In the genomic region with DNA sequence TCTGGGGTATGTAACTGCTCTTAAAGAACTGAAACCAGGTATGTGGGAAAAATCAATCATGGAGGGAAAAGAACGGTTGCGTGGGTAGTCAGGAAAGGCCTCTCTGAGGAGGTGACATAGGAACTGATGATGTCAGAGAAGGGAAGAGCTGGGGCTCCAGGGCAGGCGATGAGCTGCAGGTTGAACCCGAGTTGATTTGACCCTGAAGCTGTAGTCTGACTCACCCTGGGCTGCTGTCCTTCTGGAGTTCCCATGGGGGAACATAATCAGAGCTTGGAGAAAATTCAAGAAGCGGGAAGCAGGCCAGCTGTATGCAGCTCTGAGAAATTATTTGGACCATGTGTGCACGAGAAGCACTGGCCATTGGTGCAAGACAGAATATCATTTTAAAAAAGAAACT, we compare ENCODE assay signal across 19 cellular contexts. TPM values are rescaled to one million over a fixed set of nuclear protein-coding genes. Genes with fewer than 3 reads are reported as not detected.
DNase-seq lines count a peak whose midpoint lies in the region; ATAC-seq, FAIRE-seq and TF ChIP-seq lines count a peak whose summit lies in the region.
"Had no signal": no experiment of that assay in that cellular context is flagged by ENCODE, and none has a peak within 500 bp of the region (broad histone marks: within the 10 kb centered on the region; RNA-seq: fewer than 3 reads in every experiment).

No MANE protein-coding gene starts in this region.

- no peak for FAIRE-seq in pancreas (lab: Jason Lieb, UNC)
- FAIRE-seq: G401.6, GM12892, islet of Langerhans had no signal

- H3K27me3 ChIP-seq in MG63 (peaks cover 3% of the 10 kb centered on the region; the same call in 1 of the 2 replicates), pancreas (no peaks in the 10 kb centered on the region), HAP-1 (ENCODE audit: low read depth) (no peaks in the 10 kb centered on the region)

- peak in 3 of 4 donors; percentile 34 to 57 (median 37) for ATAC-seq in pancreas
- ATAC-seq: stimulated activated naive CD8-positive, alpha-beta T cell treated with anti-CD3 and anti-CD28 coated beads, Interleukin-15, amount 100 ng/mL, for 72 hours had no signal

- no peaks in the 10 kb centered on the region for H3K36me3 ChIP-seq in MG63
- no peaks in the 10 kb centered on the region for H3K36me3 ChIP-seq in pancreas
- H3K36me3 ChIP-seq in HAP-1 (replicated peaks), result no peaks in the 10 kb centered on the region

- H3K4me1 ChIP-seq in pancreas (no peaks in the 10 kb centered on the region), HAP-1 (no peaks in the 10 kb centered on the region)

- intact Hi-C loops in pancreas (cut with DNase I), result no loop called here

- H3K9me3 ChIP-seq in MG63 (0 out of 2 replicates have a peak, but pooled peaks cover 3% of the 10 kb centered on the region), pancreas (no peaks in the 10 kb centered on the region), HAP-1 (no peaks in the 10 kb centered on the region)

- H3K27ac ChIP-seq in pancreas (no peak overlapping the region), coronary artery (no peak overlapping the region)

- DNase-seq in AG20443 (ENCODE audit: low spot score), result peak; percentile 71
- peak; percentile 78 for DNase-seq in MG63
- DNase-seq in fibroblast of the conjunctiva (ENCODE audit: low read depth), result peak; percentile 90
- peak in 1 of 6 donors; percentile 4 for DNase-seq in pancreas
- no peak for DNase-seq in DMS79 (lab: John Stamatoyannopoulos, UW)
- no peak for DNase-seq in DMS79 treated with DMSO at 0.1 percent for 48 hours (lab: John Stamatoyannopoulos, UW)
- no peak for DNase-seq in coronary artery (ENCODE audit: low spot score)
- DNase-seq in HAP-1 (ENCODE audit: low spot score in 2 of 2), result no peak
- DNase-seq: activated effector memory CD4-positive, alpha-beta T cell treated with Interleukin-2 at 50 U/mL for 16 hours; glutamatergic neuron; NCI-H524 treated with DMSO at 0.1 percent for 48 hours; stimulated activated CD4-positive, alpha-beta T cell treated with anti-CD3 and anti-CD28 coated beads, Interleukin-15, amount 100 ng/mL, for 24 hours; stimulated activated naive CD8-positive, alpha-beta T cell treated with anti-CD3 and anti-CD28 coated beads, Interleukin-15, amount 100 ng/mL, for 72 hours; T-helper 9 cell had no signal

- H3K4me3 ChIP-seq in MG63 (no peak overlapping the region), pancreas (no peak overlapping the region), coronary artery (no peak overlapping the region), HAP-1 (no peak overlapping the region)

- whole genome bisulfite sequencing in pancreas, 2 donors, result 54 to 59% methylated on average over 6 of the region's 6 CpGs

- TF ChIP-seq CTCF in pancreas (IDR thresholded peaks at IDR 0.05), result no peak
- TF ChIP-seq CTCF in coronary artery (IDR thresholded peaks at IDR 0.05), result no peak

- in situ Hi-C loops in HAP-1 (cut with MboI; ENCODE audit: low sequenced_read_pairs), result no loop called here

RNA-seq across cellular contexts. Expression of a gene that starts 16.7 kb away (rescaled TPM):
- not detected in 2 replicates for total RNA-seq in MG63 (2014; rRNA removed; shearing (Covaris generic); ENCODE audit: low replicate concordance)
- total RNA-seq in pancreas, result under 1 TPM in 2 of 6 donors, not detected in 4; 0.09 to 0.25 TPM
- under 1 TPM in 1 of 2 donors, not detected in 1; 0.52 TPM for polyA plus RNA-seq in pancreas
- total RNA-seq: OCI-LY7, SK-MEL-5 had no signal

Comparison
In these comparisons a context has a peak if more than half of its experiments do, and no peak if none do; other contexts are left out.
1. DNase-seq: peak in AG20443 (single experiment), MG63 (single experiment) and fibroblast of the conjunctiva (single experiment); none in DMS79 (single experiment), DMS79 treated with DMSO at 0.1 percent for 48 hours (single experiment), coronary artery (single experiment) and HAP-1 (0 of 2).